Comparison of ENCODE assay signal across 21 cellular contexts in the genomic region with DNA sequence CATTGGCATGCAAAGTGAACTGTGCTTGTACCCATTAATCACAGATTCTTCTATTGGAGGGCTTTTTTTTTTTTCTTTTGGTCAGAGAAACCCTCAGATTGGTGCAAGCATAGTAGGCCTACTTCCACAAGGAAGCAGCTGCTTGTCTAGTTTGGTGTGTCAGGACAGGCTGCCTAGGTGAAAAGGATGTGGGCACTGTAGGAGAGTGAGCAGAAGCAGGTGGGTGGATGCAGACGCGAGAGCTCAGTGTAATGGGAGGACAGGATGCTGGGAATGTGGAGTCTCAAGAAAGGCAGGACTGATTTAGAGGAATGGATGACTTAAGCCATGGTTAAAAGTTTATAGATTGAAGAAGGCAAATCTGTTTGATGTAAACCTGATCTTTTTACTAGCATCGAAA. TPM values are rescaled to one million over a fixed set of nuclear protein-coding genes. Genes with fewer than 3 reads are reported as not detected.
DNase-seq lines count a peak whose midpoint lies in the region; ATAC-seq and TF ChIP-seq lines count a peak whose summit lies in the region.
"Had no signal": no experiment of that assay in that cellular context is flagged by ENCODE, and none has a peak within 500 bp of the region (broad histone marks: within the 10 kb centered on the region; RNA-seq: fewer than 3 reads in every experiment).

No MANE protein-coding gene starts in this region.

- H2BK120ac ChIP-seq in H9 (ENCODE audit: low read depth, low read length, poor library complexity, severe bottlenecking) (no peak overlapping the region), mesenchymal stem cell (ENCODE audit: low read depth, low read length) (no peak overlapping the region)

- H2AK5ac ChIP-seq in H9 (ENCODE audit: insufficient read length, low read length) (no peak overlapping the region), mesenchymal stem cell (ENCODE audit: low read length, severe bottlenecking) (no peak overlapping the region)

- H3K23me2 ChIP-seq in H9 (ENCODE audit: insufficient read length, low read depth, low read length, poor library complexity, severe bottlenecking), result peaks cover 9% of the 10 kb centered on the region

- peaks cover 37% of the 10 kb centered on the region for H3K4me1 Mint-ChIP-seq in activated CD4-positive, alpha-beta T cell treated with anti-CD3 and anti-CD28 coated beads for 36 hours
- H3K4me1 Mint-ChIP-seq in H9 (peaks cover 28 to 29% of the 10 kb centered on the region in 2 experiments), nephron (peaks cover 26% of the 10 kb centered on the region)
- peaks cover 25% of the 10 kb centered on the region for H3K4me1 Mint-ChIP-seq in activated T-helper 17 cell treated with anti-CD3 and anti-CD28 coated beads, Interleukin-2, amount 50 U/mL, for 72 hours

- H3K18ac ChIP-seq in H9 (ENCODE audit: insufficient read length, low read depth, low read length) (no peak overlapping the region), mesenchymal stem cell (ENCODE audit: low read depth in 1 of 2, low read length in 2 of 2) (no peak overlapping the region)

- H3K27me3 ChIP-seq in H9 (ENCODE audit: insufficient read depth, low read length), result no peaks in the 10 kb centered on the region
- H3K27me3 ChIP-seq in mesenchymal stem cell (ENCODE audit: control insufficient read depth in 1 of 2, insufficient read depth in 1 of 2, low read length in 2 of 2), result no peaks in the 10 kb centered on the region
- H3K27me3 ChIP-seq: stomach had no signal

- H3K9me3 ChIP-seq in H9 (ENCODE audit: control insufficient read depth, low read depth, low read length) (no peaks in the 10 kb centered on the region), mesenchymal stem cell (ENCODE audit: control insufficient read depth, low read length) (no peaks in the 10 kb centered on the region)
- H3K9me3 ChIP-seq: SK-N-SH, stomach had no signal

- H3K27me3 Mint-ChIP-seq in activated CD4-positive, alpha-beta T cell treated with anti-CD3 and anti-CD28 coated beads for 36 hours, result no peaks in the 10 kb centered on the region
- H3K27me3 Mint-ChIP-seq in H9 (ENCODE audit: low read depth) (no peaks in the 10 kb centered on the region; the same call in 1 of the 2 replicates), nephron (ENCODE audit: low read depth) (no peaks in the 10 kb centered on the region)
- H3K27me3 Mint-ChIP-seq in activated T-helper 17 cell treated with anti-CD3 and anti-CD28 coated beads, Interleukin-2, amount 50 U/mL, for 72 hours, result no peaks in the 10 kb centered on the region
- H3K27me3 Mint-ChIP-seq: dendritic cell treated with granulocyte-macrophage colony-stimulating factor and Interleukin-4, amounts not matched to agents 40 ng/mL and 50 ng/mL, for 4 days had no signal

- H3K27ac ChIP-seq in H9 (ENCODE audit: insufficient read length, low read depth, low read length) (no peak overlapping the region), mesenchymal stem cell (ENCODE audit: low read length, poor library complexity, severe bottlenecking) (no peak overlapping the region)
- H3K27ac ChIP-seq: 22Rv1, parathyroid adenoma, skin epidermis, stomach had no signal

- H3K9ac ChIP-seq in H9 (ENCODE audit: extremely low read depth, insufficient read length, low read length) (no peak overlapping the region), mesenchymal stem cell (ENCODE audit: low read length) (no peak overlapping the region)
- H3K9ac ChIP-seq: parathyroid adenoma, SK-N-SH had no signal

- H3K4ac ChIP-seq in H9 (ENCODE audit: low read depth, low read length) (no peak overlapping the region), mesenchymal stem cell (ENCODE audit: low read depth in 1 of 2, low read length in 2 of 2) (no peak overlapping the region)

- peaks cover 32% of the 10 kb centered on the region for H3K79me2 ChIP-seq in H9 (ENCODE audit: insufficient read depth, low read length)

- no CpG with 5 or more reads among the region's 3 CpGs for WGBS in H9 (ENCODE audit: extremely low coverage, insufficient read length, low lambda C conversion rate)
- 89% methylated on average over 2 of the region's 3 CpGs for WGBS in mesenchymal stem cell

- H3K36me3 Mint-ChIP-seq in activated CD4-positive, alpha-beta T cell treated with anti-CD3 and anti-CD28 coated beads for 36 hours (ENCODE audit: low read depth), result peaks cover 24% of the 10 kb centered on the region
- H3K36me3 Mint-ChIP-seq in H9 (ENCODE audit: insufficient read depth in 1 of 3, low read depth in 3 of 3), result peaks cover 21 to 33% (median 32%) of the 10 kb centered on the region in 3 experiments; a peak in 6 of 7 replicates
- H3K36me3 Mint-ChIP-seq in activated T-helper 17 cell treated with anti-CD3 and anti-CD28 coated beads, Interleukin-2, amount 50 U/mL, for 72 hours (ENCODE audit: low read depth), result peaks cover 71% of the 10 kb centered on the region
- peaks cover 25% of the 10 kb centered on the region for H3K36me3 Mint-ChIP-seq in nephron (ENCODE audit: low read depth)

- H2BK12ac ChIP-seq in H9 (ENCODE audit: insufficient read length, low read depth, low read length) (no peak overlapping the region), mesenchymal stem cell (ENCODE audit: low read length in 2 of 2) (no peak overlapping the region)

- ATAC-seq in activated CD4-positive, alpha-beta T cell treated with anti-CD3 and anti-CD28 coated beads for 36 hours, result no peak
- no peak for ATAC-seq in activated T-helper 17 cell treated with anti-CD3 and anti-CD28 coated beads, Interleukin-2, amount 50 U/mL, for 72 hours (replicated peaks)
- ATAC-seq in GM21723 (IDR thresholded peaks at IDR 0.05; ENCODE audit: unreplicated experiment), result no peak
- ATAC-seq: esophagus mucosa had no signal

- H4K91ac ChIP-seq in H9 (ENCODE audit: insufficient read length, low read depth, low read length), result no peak overlapping the region
- H4K91ac ChIP-seq in mesenchymal stem cell (ENCODE audit: low read length), result no peak overlapping the region

- no peak for TF ChIP-seq CTCF in H9 (conservative IDR thresholded peaks at IDR 0.05)
- TF ChIP-seq CTCF in nephron (IDR thresholded peaks at IDR 0.05; ENCODE audit: unreplicated experiment in 3 of 3), result no peak

- peaks cover 5 to 36% of the 10 kb centered on the region in 2 experiments for H3K36me3 ChIP-seq in mesenchymal stem cell (ENCODE audit: control insufficient read depth in 1 of 2, insufficient read depth in 2 of 2, low read depth in 1 of 2, low read length in 2 of 2)

- H3K14ac ChIP-seq in H9 (ENCODE audit: insufficient read depth, low read length) (no peak overlapping the region), mesenchymal stem cell (ENCODE audit: low read length in 2 of 2) (no peak overlapping the region)

- no peaks in the 10 kb centered on the region for H4K20me1 ChIP-seq in H9 (ENCODE audit: control insufficient read depth, insufficient read depth, insufficient read length)

- H4K8ac ChIP-seq in H9 (replicated peaks; ENCODE audit: insufficient read length, low read depth, low read length) (no peak overlapping the region), mesenchymal stem cell (ENCODE audit: low read length) (no peak overlapping the region)

- no peak overlapping the region for H2AFZ ChIP-seq in H9 (ENCODE audit: low read length)
- H2AFZ ChIP-seq in mesenchymal stem cell (ENCODE audit: low read depth, low read length), result no peak overlapping the region
- H2AFZ ChIP-seq: parathyroid adenoma had no signal

- no peak overlapping the region for H3K23ac ChIP-seq in H9 (ENCODE audit: insufficient read length, low read depth, low read length)
- no peak overlapping the region for H3K23ac ChIP-seq in mesenchymal stem cell (ENCODE audit: low read length in 2 of 2)

- no peak overlapping the region for H3T11ph ChIP-seq in H9 (ENCODE audit: low read length)

- peak overlapping the region; percentile 34 for H3K4me3 Mint-ChIP-seq in activated CD4-positive, alpha-beta T cell treated with anti-CD3 and anti-CD28 coated beads for 36 hours
- H3K4me3 Mint-ChIP-seq in H9 (peak overlapping the region in 1 of 2 experiments; percentile 47; a peak in 2 of 5 replicates), nephron (peak overlapping the region; percentile 67 to 85 (median 69))
- H3K4me3 Mint-ChIP-seq in activated T-helper 17 cell treated with anti-CD3 and anti-CD28 coated beads, Interleukin-2, amount 50 U/mL, for 72 hours, result peak overlapping the region; percentile 90
- H3K4me3 Mint-ChIP-seq: CD14-positive monocyte; dendritic cell treated with granulocyte-macrophage colony-stimulating factor and Interleukin-4, amounts not matched to agents 40 ng/mL and 50 ng/mL, for 4 days had no signal

- H3K4me2 ChIP-seq in H9 (ENCODE audit: insufficient read depth, insufficient read length, low read length), result no peak overlapping the region
- H3K4me2 ChIP-seq in mesenchymal stem cell (ENCODE audit: low read length, poor library complexity, severe bottlenecking), result no peak overlapping the region

- no peak overlapping the region for H3K56ac ChIP-seq in H9 (ENCODE audit: insufficient read length, low read depth, low read length)

- peaks cover 5% of the 10 kb centered on the region for H3K79me1 ChIP-seq in H9 (ENCODE audit: insufficient read depth, low read depth, low read length, poor library complexity, severe bottlenecking)
- H3K79me1 ChIP-seq in mesenchymal stem cell (replicated peaks; ENCODE audit: low read length, poor library complexity, severe bottlenecking), result peaks cover 4% of the 10 kb centered on the region

- H2BK15ac ChIP-seq in H9 (ENCODE audit: low read depth, low read length) (no peak overlapping the region), mesenchymal stem cell (ENCODE audit: low read depth, poor library complexity, severe bottlenecking) (no peak overlapping the region)

- H3K4me1 ChIP-seq in H9 (ENCODE audit: insufficient read depth, low read length), result peaks cover 5% of the 10 kb centered on the region; the same call in 1 of the 2 replicates
- peaks cover 17% of the 10 kb centered on the region for H3K4me1 ChIP-seq in mesenchymal stem cell (ENCODE audit: control insufficient read depth, insufficient read depth, low read depth, low read length)

- CTCF ChIA-PET in activated CD4-positive, alpha-beta T cell treated with anti-CD3 and anti-CD28 coated beads for 36 hours (lab: Charles Lee), result no interaction called here

- H2BK20ac ChIP-seq in H9 (ENCODE audit: low read depth, low read length, poor library complexity, severe bottlenecking), result no peak overlapping the region

- no peak overlapping the region for H4K5ac ChIP-seq in H9 (ENCODE audit: insufficient read length, low read depth, low read length)

- H3K27ac Mint-ChIP-seq in activated CD4-positive, alpha-beta T cell treated with anti-CD3 and anti-CD28 coated beads for 36 hours, result peak overlapping the region; percentile 33
- H3K27ac Mint-ChIP-seq in H9 (peak overlapping the region in 2 of 3 experiments; percentile 29 to 64; a peak in 3 of 7 replicates), nephron (no peak overlapping the region)
- H3K27ac Mint-ChIP-seq in activated T-helper 17 cell treated with anti-CD3 and anti-CD28 coated beads, Interleukin-2, amount 50 U/mL, for 72 hours, result peak overlapping the region; percentile 0
- H3K27ac Mint-ChIP-seq: dendritic cell treated with granulocyte-macrophage colony-stimulating factor and Interleukin-4, amounts not matched to agents 40 ng/mL and 50 ng/mL, for 4 days had no signal

- H2BK5ac ChIP-seq in H9 (ENCODE audit: insufficient read length, low read length) (no peak overlapping the region), mesenchymal stem cell (ENCODE audit: low read depth, low read length, poor library complexity, severe bottlenecking) (no peak overlapping the region)

- no peak for DNase-seq in activated CD4-positive, alpha-beta T cell treated with anti-CD3 and anti-CD28 coated beads for 36 hours
- DNase-seq in activated CD4-positive, alpha-beta T cell treated with anti-CD3 and anti-CD28 coated beads, Interleukin-2, amount 50 U/mL, for 48 hours, result no peak
- DNase-seq in H9 (no peak), mesenchymal stem cell (no peak)
- no peak for DNase-seq in central memory CD4-positive, alpha-beta T cell
- DNase-seq: aorta, GDM1, glutamatergic neuron, midbrain, NCI-H1694 treated with DMSO at 0.1 percent for 48 hours, SK-N-SH, stomach had no signal

- intact Hi-C loops in activated CD4-positive, alpha-beta T cell treated with anti-CD3 and anti-CD28 coated beads for 36 hours (cut with DNase I, micrococcal nuclease), result loop anchor here in 1 of 2 experiments (10.0 kb wide), 1 partner anchor 118 kb away; no protein-coding TSS in a partner anchor

- H3K9me3 Mint-ChIP-seq in activated CD4-positive, alpha-beta T cell treated with anti-CD3 and anti-CD28 coated beads for 36 hours (ENCODE audit: low read depth), result no peaks in the 10 kb centered on the region
- H3K9me3 Mint-ChIP-seq in H9 (no peaks in the 10 kb centered on the region; a peak in 1 of 5 replicates), nephron (no peaks in the 10 kb centered on the region)
- no peaks in the 10 kb centered on the region for H3K9me3 Mint-ChIP-seq in activated T-helper 17 cell treated with anti-CD3 and anti-CD28 coated beads, Interleukin-2, amount 50 U/mL, for 72 hours
- H3K9me3 Mint-ChIP-seq: CD14-positive monocyte; dendritic cell treated with granulocyte-macrophage colony-stimulating factor and Interleukin-4, amounts not matched to agents 40 ng/mL and 50 ng/mL, for 4 days had no signal

- POLR2A ChIA-PET in activated CD4-positive, alpha-beta T cell treated with anti-CD3 and anti-CD28 coated beads for 36 hours (lab: Charles Lee), result no interaction called here

- H3K4me3 ChIP-seq in mesenchymal stem cell (ENCODE audit: insufficient read depth in 1 of 2, low read depth in 1 of 2, low read length in 2 of 2), result no peak overlapping the region
- H3K4me3 ChIP-seq: skin epidermis, stomach had no signal

RNA-seq across cellular contexts. Expression of a gene that starts 3.1 kb away (rescaled TPM):
- total RNA-seq in activated CD4-positive, alpha-beta T cell treated with anti-CD3 and anti-CD28 coated beads for 36 hours, result 100 to 1,000 TPM in 1 of 2 experiments, 10 to 100 TPM in 1; 76.5 to 114 TPM
- total RNA-seq in H9 (2021), result 129 and 137 TPM in 2 replicates
- total RNA-seq in activated T-helper 17 cell treated with anti-CD3 and anti-CD28 coated beads, Interleukin-2, amount 50 U/mL, for 72 hours, result 10 to 100 TPM; 78.3 to 95.8 TPM
- 69.9 TPM for polyA plus RNA-seq in mesenchymal stem cell (2013, experiment 1 of 2)
- 67.5 TPM for polyA plus RNA-seq in mesenchymal stem cell (2013, experiment 2 of 2)

RNA-seq across cellular contexts. Expression of a gene that starts 3.6 kb away (rescaled TPM):
- 10 to 100 TPM; 23.9 to 28.6 TPM for total RNA-seq in activated CD4-positive, alpha-beta T cell treated with anti-CD3 and anti-CD28 coated beads for 36 hours
- 31.8 and 33.9 TPM in 2 replicates for total RNA-seq in H9 (2021)
- total RNA-seq in activated T-helper 17 cell treated with anti-CD3 and anti-CD28 coated beads, Interleukin-2, amount 50 U/mL, for 72 hours, result 10 to 100 TPM; 29.2 to 41.7 TPM
- polyA plus RNA-seq in mesenchymal stem cell (2013, experiment 1 of 2), result 155 TPM
- 158 TPM for polyA plus RNA-seq in mesenchymal stem cell (2013, experiment 2 of 2)

RNA-seq across cellular contexts. Expression of a gene that starts 54.5 kb away (rescaled TPM):
- under 1 TPM; 0.07 to 0.11 TPM for total RNA-seq in activated CD4-positive, alpha-beta T cell treated with anti-CD3 and anti-CD28 coated beads for 36 hours
- total RNA-seq in H9 (2021), result 5.2 and 6.0 TPM in 2 replicates
- total RNA-seq in activated T-helper 17 cell treated with anti-CD3 and anti-CD28 coated beads, Interleukin-2, amount 50 U/mL, for 72 hours, result under 1 TPM; 0.19 TPM
- 0.70 TPM for polyA plus RNA-seq in mesenchymal stem cell (2013, experiment 1 of 2)
- 0.68 TPM for polyA plus RNA-seq in mesenchymal stem cell (2013, experiment 2 of 2)

Comparison
In these comparisons a context has a peak if more than half of its experiments do, and no peak if none do; other contexts are left out.
1. H3K27ac Mint-ChIP-seq: peak in activated CD4-positive, alpha-beta T cell treated with anti-CD3 and anti-CD28 coated beads for 36 hours (single experiment), H9 (2 of 3) and activated T-helper 17 cell treated with anti-CD3 and anti-CD28 coated beads, Interleukin-2, amount 50 U/mL, for 72 hours (single experiment); none in nephron (0 of 3).